ENCODE assay signal across 9 cellular contexts in genomic region chr10:689433-690226, GRCh38. TPM values are rescaled to one million over a fixed set of nuclear protein-coding genes. Genes with fewer than 3 reads are reported as not detected.
DNase-seq lines count a peak whose midpoint lies in the region; ATAC-seq, FAIRE-seq and TF ChIP-seq lines count a peak whose summit lies in the region.
"Had no signal": no experiment of that assay in that cellular context is flagged by ENCODE, and none has a peak within 500 bp of the region (broad histone marks: within the 10 kb centered on the region; RNA-seq: fewer than 3 reads in every experiment).

A gene with protein sequence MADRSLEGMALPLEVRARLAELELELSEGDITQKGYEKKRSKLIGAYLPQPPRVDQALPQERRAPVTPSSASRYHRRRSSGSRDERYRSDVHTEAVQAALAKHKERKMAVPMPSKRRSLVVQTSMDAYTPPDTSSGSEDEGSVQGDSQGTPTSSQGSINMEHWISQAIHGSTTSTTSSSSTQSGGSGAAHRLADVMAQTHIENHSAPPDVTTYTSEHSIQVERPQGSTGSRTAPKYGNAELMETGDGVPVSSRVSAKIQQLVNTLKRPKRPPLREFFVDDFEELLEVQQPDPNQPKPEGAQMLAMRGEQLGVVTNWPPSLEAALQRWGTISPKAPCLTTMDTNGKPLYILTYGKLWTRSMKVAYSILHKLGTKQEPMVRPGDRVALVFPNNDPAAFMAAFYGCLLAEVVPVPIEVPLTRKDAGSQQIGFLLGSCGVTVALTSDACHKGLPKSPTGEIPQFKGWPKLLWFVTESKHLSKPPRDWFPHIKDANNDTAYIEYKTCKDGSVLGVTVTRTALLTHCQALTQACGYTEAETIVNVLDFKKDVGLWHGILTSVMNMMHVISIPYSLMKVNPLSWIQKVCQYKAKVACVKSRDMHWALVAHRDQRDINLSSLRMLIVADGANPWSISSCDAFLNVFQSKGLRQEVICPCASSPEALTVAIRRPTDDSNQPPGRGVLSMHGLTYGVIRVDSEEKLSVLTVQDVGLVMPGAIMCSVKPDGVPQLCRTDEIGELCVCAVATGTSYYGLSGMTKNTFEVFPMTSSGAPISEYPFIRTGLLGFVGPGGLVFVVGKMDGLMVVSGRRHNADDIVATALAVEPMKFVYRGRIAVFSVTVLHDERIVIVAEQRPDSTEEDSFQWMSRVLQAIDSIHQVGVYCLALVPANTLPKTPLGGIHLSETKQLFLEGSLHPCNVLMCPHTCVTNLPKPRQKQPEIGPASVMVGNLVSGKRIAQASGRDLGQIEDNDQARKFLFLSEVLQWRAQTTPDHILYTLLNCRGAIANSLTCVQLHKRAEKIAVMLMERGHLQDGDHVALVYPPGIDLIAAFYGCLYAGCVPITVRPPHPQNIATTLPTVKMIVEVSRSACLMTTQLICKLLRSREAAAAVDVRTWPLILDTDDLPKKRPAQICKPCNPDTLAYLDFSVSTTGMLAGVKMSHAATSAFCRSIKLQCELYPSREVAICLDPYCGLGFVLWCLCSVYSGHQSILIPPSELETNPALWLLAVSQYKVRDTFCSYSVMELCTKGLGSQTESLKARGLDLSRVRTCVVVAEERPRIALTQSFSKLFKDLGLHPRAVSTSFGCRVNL (N-terminal part only) (minus strand): TSS chr10:689668. CDS start chr10:689578, 90 bp downstream.

- 12% methylated on average over 5 of the region's 135 CpGs for WGBS in A549 (ENCODE audit: missing lambda C conversion rate)
- no CpG with 5 or more reads among the region's 135 CpGs for WGBS in esophagus muscularis mucosa
- 0% methylated on average over 30 to 36 of the region's 135 CpGs for WGBS in mesodermal cell (ENCODE audit: insufficient coverage in 2 of 2), 2 experiments
- 4% methylated on average over 29 of the region's 135 CpGs; no CpG with 5 or more reads in 1 of the 2 donors for WGBS in transverse colon (ENCODE audit: low coverage in 1 of 2), 2 donors

- H3K36me3 ChIP-seq in SK-N-MC (ENCODE audit: insufficient read depth, low read length) (no peaks in the 10 kb centered on the region), esophagus muscularis mucosa (no peaks in the 10 kb centered on the region), mesodermal cell (ENCODE audit: control insufficient read depth, insufficient read depth, low read length) (no peaks in the 10 kb centered on the region), transverse colon (no peaks in the 10 kb centered on the region)
- H3K36me3 ChIP-seq: neutrophil had no signal

- CTCF ChIA-PET in A549 (lab: Yijun Ruan, JAX): no interaction called here

- no peak for TF ChIP-seq CTCF in A549 (IDR thresholded peaks at IDR 0.05)
- no peak for TF ChIP-seq CTCF in GM20000 (IDR thresholded peaks at IDR 0.05; ENCODE audit: extremely low read depth, missing control alignments)
- no peak for TF ChIP-seq CTCF in esophagus muscularis mucosa (IDR thresholded peaks at IDR 0.05)
- no peak for TF ChIP-seq CTCF in transverse colon (IDR thresholded peaks at IDR 0.05)

- H3K27me3 ChIP-seq in esophagus muscularis mucosa (no peaks in the 10 kb centered on the region), transverse colon (no peaks in the 10 kb centered on the region)

- H3K4me3 ChIP-seq in A549 (peak within 1 kb of the TSS; percentile 98), SK-N-MC (peak within 1 kb of the TSS; percentile 82), esophagus muscularis mucosa (peak within 1 kb of the TSS; percentile 76 to 92 (median 86)), mesodermal cell (ENCODE audit: extremely low read depth, insufficient read depth, low read length, poor library complexity, severe bottlenecking) (peak within 1 kb of the TSS; percentile 74), transverse colon (peak within 1 kb of the TSS; percentile 67 to 92 (median 83))

- H3K9ac ChIP-seq in SK-N-MC (ENCODE audit: insufficient read length): peak within 1 kb of the TSS; percentile 70

- ATAC-seq in A549: peak; percentile 70 to 82

- peak; percentile 27; the same call in 1 of the 2 replicates for TF ChIP-seq POLR2A in A549 (IDR thresholded peaks at IDR 0.05; ENCODE audit: low read length)
- TF ChIP-seq POLR2A in esophagus muscularis mucosa (IDR thresholded peaks at IDR 0.05; ENCODE audit: low read depth): peak; percentile 14
- TF ChIP-seq POLR2A in transverse colon (IDR thresholded peaks at IDR 0.05): no peak

- in situ Hi-C loops in transverse colon (cut with MboI; ENCODE audit: low pct_ligation_motif_present in 1 of 4, low pct_unique_long_range_greater_than_20kb in 1 of 4, low sequenced_read_pairs in 3 of 4): loop anchor here in 1 of 4 donors (25.0 kb wide), 1 partner anchor 177 kb away; no protein-coding TSS in a partner anchor

- TF ChIP-seq RAD21 in A549 (conservative IDR thresholded peaks at IDR 0.05 in 1 of 2, IDR thresholded peaks at IDR 0.05 in 1 of 2): no peak

- H3K9me3 ChIP-seq in A549: no peaks in the 10 kb centered on the region
- H3K9me3 ChIP-seq in SK-N-MC (ENCODE audit: low read depth, low read length): no peaks in the 10 kb centered on the region
- H3K9me3 ChIP-seq in esophagus muscularis mucosa: no peaks in the 10 kb centered on the region
- H3K9me3 ChIP-seq in mesodermal cell (ENCODE audit: control insufficient read depth, low read length): no peaks in the 10 kb centered on the region
- no peaks in the 10 kb centered on the region for H3K9me3 ChIP-seq in transverse colon
- H3K9me3 ChIP-seq: neutrophil had no signal

- FAIRE-seq in A549 (lab: Jason Lieb, UNC): no peak

- POLR2A ChIA-PET in A549 (lab: Yijun Ruan, JAX): no interaction called here

- peaks cover 14% of the 10 kb centered on the region for H3K4me1 ChIP-seq in A549
- peaks cover 15 to 57% (median 49%) of the 10 kb centered on the region in 4 donors for H3K4me1 ChIP-seq in esophagus muscularis mucosa
- peaks cover 9% of the 10 kb centered on the region for H3K4me1 ChIP-seq in mesodermal cell (ENCODE audit: control insufficient read depth, insufficient read depth, low read length, poor library complexity, severe bottlenecking)
- peaks cover under 1 to 26% (median 10%) of the 10 kb centered on the region in 4 donors for H3K4me1 ChIP-seq in transverse colon

- H3K27ac ChIP-seq in A549 (peak within 1 kb of the TSS; percentile 89 to 94), SK-N-MC (0 out of 2 replicates have a peak within 1 kb of the TSS, but pooled peaks have one; percentile 25), esophagus muscularis mucosa (replicated peaks in 1 of 4) (peak within 1 kb of the TSS; percentile 85 to 98 (median 96)), mesodermal cell (ENCODE audit: low read depth, low read length, severe bottlenecking) (peak within 1 kb of the TSS; percentile 79), transverse colon (peak within 1 kb of the TSS; percentile 85 to 93 (median 90))
- H3K27ac ChIP-seq: neutrophil had no signal

- TF ChIP-seq EP300 in A549 (IDR thresholded peaks at IDR 0.05) (no peak), esophagus muscularis mucosa (IDR thresholded peaks at IDR 0.05) (no peak), transverse colon (IDR thresholded peaks at IDR 0.05; ENCODE audit: low read depth) (no peak)

- H3K4me2 ChIP-seq in A549: peak within 1 kb of the TSS; percentile 89

- DNase-seq in A549 (ENCODE audit: low read depth in 1 of 2, low spot score in 1 of 2) (peak; percentile 62 to 83), GM20000 (ENCODE audit: low spot score) (peak; percentile 56), SK-N-MC (ENCODE audit: low read depth, low spot score) (no peak), esophagus muscularis mucosa (ENCODE audit: extremely low spot score) (peak; percentile 92), transverse colon (peak; percentile 67), SW 1271 (lab: John Stamatoyannopoulos, UW) (no peak), NOMO-1 (lab: John Stamatoyannopoulos, UW; ENCODE audit: unreplicated experiment in 2 of 2) (no peak)

- intact Hi-C loops in esophagus muscularis mucosa (cut with DNase I) (loop anchor here (2.0 to 10.0 kb wide), 3 partner anchors 65 to 179 kb away; no protein-coding TSS in a partner anchor), transverse colon (cut with DNase I; ENCODE audit: low total_unique reads) (loop anchor here (5.0 kb wide), 2 partner anchors 177 to 197 kb away; no protein-coding TSS in a partner anchor)

TF ChIP-seq in A549, 52 proteins besides CTCF, POLR2A, EP300 and RAD21:
- TF ChIP-seq ZFP36 (IDR thresholded peaks at IDR 0.05; ENCODE audit: borderline replicate concordance, partially characterized antibody): no peak
- TF ChIP-seq RARB (CRISPR knock-in tag; IDR thresholded peaks at IDR 0.05): no peak
- TF ChIP-seq HDAC2 (IDR thresholded peaks at IDR 0.05): no peak
- no peak for TF ChIP-seq TP53 (CRISPR knock-in tag; IDR thresholded peaks at IDR 0.05)
- TF ChIP-seq SMC3 (IDR thresholded peaks at IDR 0.05): no peak
- no peak for TF ChIP-seq ZSCAN20 (CRISPR knock-in tag; IDR thresholded peaks at IDR 0.05)
- no peak for TF ChIP-seq FOSB (CRISPR knock-in tag; IDR thresholded peaks at IDR 0.05)
- no peak for TF ChIP-seq ZC3H11A (IDR thresholded peaks at IDR 0.05)
- no peak for TF ChIP-seq PHF8 (IDR thresholded peaks at IDR 0.05; ENCODE audit: borderline replicate concordance, low read depth)
- TF ChIP-seq NPAS2 (CRISPR knock-in tag; IDR thresholded peaks at IDR 0.05; ENCODE audit: borderline replicate concordance): no peak
- TF ChIP-seq, protein P1, sequence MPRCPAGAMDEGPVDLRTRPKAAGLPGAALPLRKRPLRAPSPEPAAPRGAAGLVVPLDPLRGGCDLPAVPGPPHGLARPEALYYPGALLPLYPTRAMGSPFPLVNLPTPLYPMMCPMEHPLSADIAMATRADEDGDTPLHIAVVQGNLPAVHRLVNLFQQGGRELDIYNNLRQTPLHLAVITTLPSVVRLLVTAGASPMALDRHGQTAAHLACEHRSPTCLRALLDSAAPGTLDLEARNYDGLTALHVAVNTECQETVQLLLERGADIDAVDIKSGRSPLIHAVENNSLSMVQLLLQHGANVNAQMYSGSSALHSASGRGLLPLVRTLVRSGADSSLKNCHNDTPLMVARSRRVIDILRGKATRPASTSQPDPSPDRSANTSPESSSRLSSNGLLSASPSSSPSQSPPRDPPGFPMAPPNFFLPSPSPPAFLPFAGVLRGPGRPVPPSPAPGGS (IDR thresholded peaks at IDR 0.05): no peak
- no peak for TF ChIP-seq MAZ (IDR thresholded peaks at IDR 0.05; ENCODE audit: borderline replicate concordance, low read depth, low read length)
- TF ChIP-seq ZNF302 (CRISPR knock-in tag; IDR thresholded peaks at IDR 0.05): no peak

RNA-seq across cellular contexts. Expression of the gene that starts here (rescaled TPM):
- polyA plus RNA-seq in A549 (2011; rRNA removed): 3.7 and 5.7 TPM in 2 replicates
- polyA plus RNA-seq in A549 (2012; cell fraction: cytosol; rRNA removed): 4.1 and 5.0 TPM in 2 replicates
- polyA plus RNA-seq in A549 (2012; cell fraction: nucleus; rRNA removed): 5.9 and 7.2 TPM in 2 replicates
- polyA plus RNA-seq in A549 (2017; fragmentation: RNase III; extraction: RNeasy Plus Mini Kit Qiagen cat#74134 plus additional on column Dnase treatment): 4.2 to 5.5 TPM (median 5.0 TPM) in 3 replicates
- polyA minus RNA-seq in A549 (2011; rRNA and poly(A)+ RNA removed): 7.9 and 10.0 TPM in 2 replicates
- total RNA-seq in esophagus muscularis mucosa: 10 to 100 TPM; 38.6 to 66.4 (median 55.7) TPM
- polyA plus RNA-seq in mesodermal cell (2013, experiment 1 of 2): 11.5 TPM
- polyA plus RNA-seq in mesodermal cell (2013, experiment 2 of 2): 10.2 TPM
- total RNA-seq in transverse colon: 10 to 100 TPM; 13.4 to 32.0 (median 18.4) TPM

Comparison
In these comparisons a context has a peak if more than half of its experiments do, and no peak if none do; other contexts are left out.
1. DNase-seq: peak in A549 (2 of 2), GM20000 (single experiment), esophagus muscularis mucosa (single experiment) and transverse colon (single experiment); none in SK-N-MC (single experiment), SW 1271 (0 of 2) and NOMO-1 (0 of 2).
2. H3K27ac ChIP-seq: peak in every context shown above with its lines; median percentile 96 in esophagus muscularis mucosa; 92 in A549; 90 in transverse colon; 79 in mesodermal cell; 25 in SK-N-MC.
3. Peak in every context shown above with its lines, with median percentiles within 50 percentile points of each other: H3K4me3 ChIP-seq.